10 cellular contexts compared by ENCODE assay signal in genomic region chr6:112372213-112372806, GRCh38. TPM values are rescaled to one million over a fixed set of nuclear protein-coding genes. Genes with fewer than 3 reads are reported as not detected.
DNase-seq lines count a peak whose midpoint lies in the region; ATAC-seq and TF ChIP-seq lines count a peak whose summit lies in the region.
"Had no signal": no experiment of that assay in that cellular context is flagged by ENCODE, and none has a peak within 500 bp of the region (broad histone marks: within the 10 kb centered on the region; RNA-seq: fewer than 3 reads in every experiment).

No MANE protein-coding gene starts in this region.

- 48 to 54% methylated on average over 5 of the region's 5 CpGs for WGBS in body of pancreas, 2 donors
- WGBS in liver = 43% methylated on average over 5 of the region's 5 CpGs

- H3K4me3 ChIP-seq in KMS-11 (IDR thresholded peaks at IDR 0.05; ENCODE audit: insufficient read depth, low read depth, low read length) (no peak overlapping the region), body of pancreas (no peak overlapping the region), liver (ENCODE audit: low read depth in 1 of 3, low read length in 3 of 3) (no peak overlapping the region)

- ATAC-seq in body of pancreas = no peak
- ATAC-seq in HG02588 (IDR thresholded peaks at IDR 0.05; ENCODE audit: unreplicated experiment) = no peak

- H3K27me3 ChIP-seq in KMS-11 (ENCODE audit: insufficient read depth, low read depth) (no peaks in the 10 kb centered on the region), body of pancreas (no peaks in the 10 kb centered on the region), liver (ENCODE audit: control insufficient read depth in 4 of 4, insufficient read depth in 4 of 4, low read length in 3 of 4) (peaks cover 0 to 4% (median 0%) of the 10 kb centered on the region in 4 donors)

- H3K36me3 ChIP-seq in KMS-11 (ENCODE audit: insufficient read depth) = no peaks in the 10 kb centered on the region
- H3K36me3 ChIP-seq in body of pancreas (replicated peaks in 1 of 2; ENCODE audit: insufficient read depth in 1 of 2, low read depth in 2 of 2) = no peaks in the 10 kb centered on the region
- no peaks in the 10 kb centered on the region for H3K36me3 ChIP-seq in liver (ENCODE audit: control insufficient read depth in 4 of 4, insufficient read depth in 3 of 4, low read depth in 1 of 4, low read length in 3 of 4)

- no peaks in the 10 kb centered on the region for H3K9me3 ChIP-seq in body of pancreas
- peaks cover 0 to 2% (median 0%) of the 10 kb centered on the region in 4 donors for H3K9me3 ChIP-seq in liver (ENCODE audit: control insufficient read depth in 4 of 4, low read length in 3 of 4)

- intact Hi-C loops in body of pancreas (cut with DNase I) = no loop called here

- no peak overlapping the region for H3K27ac ChIP-seq in KMS-11
- H3K27ac ChIP-seq in body of pancreas = no peak overlapping the region
- no peak overlapping the region for H3K27ac ChIP-seq in liver (ENCODE audit: low read depth in 1 of 2, low read length in 2 of 2)

- TF ChIP-seq RAD21 in liver (IDR thresholded peaks at IDR 0.05) = peak; percentile 56 to 66

- H3K79me2 ChIP-seq in KMS-11 (ENCODE audit: insufficient read depth, low read depth) = no peaks in the 10 kb centered on the region

- TF ChIP-seq CTCF in KMS-11 (conservative IDR thresholded peaks at IDR 0.05; ENCODE audit: low read depth, low read length) (0 out of 2 replicates have a peak, but pooled peaks have one; percentile 28), body of pancreas (IDR thresholded peaks at IDR 0.05) (peak in 6 of 7 experiments; percentile 8 to 27 (median 14)), liver (IDR thresholded peaks at IDR 0.05; ENCODE audit: low read depth, low read length, missing input control) (peak; percentile 29)

- H3K4me1 ChIP-seq in KMS-11 (ENCODE audit: low read depth, poor library complexity, severe bottlenecking) = no peaks in the 10 kb centered on the region
- H3K4me1 ChIP-seq in body of pancreas = no peaks in the 10 kb centered on the region
- H3K4me1 ChIP-seq in liver (ENCODE audit: control insufficient read depth in 4 of 4, insufficient read depth in 4 of 4, low read length in 3 of 4) = no peaks in the 10 kb centered on the region

- DNase-seq in DMS 273 treated with DMSO at 0.1 percent for 48 hours (lab: John Stamatoyannopoulos, UW) (peak; percentile 8), body of pancreas (no peak), middle frontal gyrus (ENCODE audit: extremely low spot score, low spot score) (no peak), NCI-H128 (lab: John Stamatoyannopoulos, UW; ENCODE audit: unreplicated experiment) (no peak)
- no peak for DNase-seq in stimulated activated naive CD4-positive, alpha-beta T cell (lab: John Stamatoyannopoulos, UW)
- DNase-seq: activated naive CD4-positive, alpha-beta T cell treated with anti-CD3 and anti-CD28 coated beads, Interleukin-2, amount 50 U/mL, for 16 hours; stimulated activated CD4-positive, alpha-beta T cell treated with anti-CD3 and anti-CD28 coated beads, Interleukin-1b, Interleukin-23, amount 100 ng/mL, for 48 hours had no signal

- TF ChIP-seq POLR2A in body of pancreas (IDR thresholded peaks at IDR 0.05) = no peak

- H3K9ac ChIP-seq in KMS-11 (no peak overlapping the region), liver (ENCODE audit: low read depth in 1 of 2, low read length in 2 of 2) (no peak overlapping the region)

- H2AFZ ChIP-seq in KMS-11 (ENCODE audit: low read depth) = no peak overlapping the region

- no peak overlapping the region for H3K4me2 ChIP-seq in KMS-11

- no peaks in the 10 kb centered on the region for H4K20me1 ChIP-seq in KMS-11 (ENCODE audit: insufficient read depth)

TF ChIP-seq in liver, 16 proteins besides CTCF, POLR2A, EP300 and RAD21:
- TF ChIP-seq FOXA1 (IDR thresholded peaks at IDR 0.05) (no peak), GABPA (IDR thresholded peaks at IDR 0.05 in 1 of 2, conservative IDR thresholded peaks at IDR 0.05 in 1 of 2) (no peak), JUND (IDR thresholded peaks at IDR 0.05) (no peak), NR2F2 (IDR thresholded peaks at IDR 0.05) (no peak)

RNA-seq across cellular contexts. Expression of gene RFPL4B, which starts 25.2 kb away (rescaled TPM):
- total RNA-seq in body of pancreas (not detected), liver (not detected)
- not detected for polyA plus RNA-seq in liver
